22 cellular contexts compared by ENCODE assay signal in genomic region chr9:104080983-104081382, GRCh38.
"Had no signal": no experiment of that assay in that cellular context is flagged by ENCODE, and none has a peak within 500 bp of the region (broad histone marks: within the 10 kb centered on the region; RNA-seq: fewer than 3 reads in every experiment).

No MANE protein-coding gene starts in this region.

- H3K36me3 ChIP-seq: neural progenitor cell, right lobe of liver, thoracic aorta, transverse colon, upper lobe of right lung, uterus had no signal

- H3K9me3 ChIP-seq: right lobe of liver, thoracic aorta, transverse colon, upper lobe of right lung, uterus had no signal

- ATAC-seq: left lobe of liver; mucosa of descending colon; natural killer cell treated with Interleukin-12 subunit alpha and Interleukin-12 subunit beta and Interleukin-15 and Interleukin-18, amount 100 ng/mL, for 72 hours; right lobe of liver; stimulated activated naive B cell treated with anti-CD40 and anti-IgM and Interleukin-4, amounts not matched to agents 10 μg/mL and 1 μg/mL and 100 μg/mL, for 72 hours; upper lobe of right lung had no signal

- H3K4me1 ChIP-seq: neural progenitor cell, parathyroid adenoma, right lobe of liver, upper lobe of right lung, uterus had no signal

- H3K27me3 ChIP-seq: neural progenitor cell, right lobe of liver, transverse colon, upper lobe of right lung, uterus had no signal

- H3K27me3 Mint-ChIP-seq: progenitor cell of endocrine pancreas had no signal

- H3K4me2 ChIP-seq: neural progenitor cell had no signal

- H3K9me3 Mint-ChIP-seq: natural killer cell treated with Interleukin-12 subunit alpha and Interleukin-12 subunit beta and Interleukin-15 and Interleukin-18, amount 100 ng/mL, for 72 hours had no signal

- H3K4me3 Mint-ChIP-seq: memory B cell; mesothelial cell of epicardium; naive B cell; natural killer cell treated with Interleukin-12 subunit alpha and Interleukin-12 subunit beta and Interleukin-15 and Interleukin-18, amount 100 ng/mL, for 72 hours; neural progenitor cell; stimulated activated naive B cell treated with anti-CD40 and anti-IgM and Interleukin-4, amounts not matched to agents 10 μg/mL and 1 μg/mL and 100 μg/mL, for 72 hours; stimulated activated naive CD8-positive, alpha-beta T cell treated with anti-CD3 and anti-CD28 coated beads, Interleukin-15, Interleukin-2, amounts not matched to agents 100 ng/mL and 50 ng/mL, for 24 hours had no signal

- H3K27ac ChIP-seq: neural progenitor cell, parathyroid adenoma, right lobe of liver, thoracic aorta, transverse colon, upper lobe of right lung, uterus had no signal

- H3K27ac Mint-ChIP-seq: memory B cell; mesothelial cell of epicardium; naive B cell; natural killer cell treated with Interleukin-12 subunit alpha and Interleukin-12 subunit beta and Interleukin-15 and Interleukin-18, amount 100 ng/mL, for 72 hours; neural progenitor cell; progenitor cell of endocrine pancreas; stimulated activated naive B cell treated with anti-CD40 and anti-IgM and Interleukin-4, amounts not matched to agents 10 μg/mL and 1 μg/mL and 100 μg/mL, for 72 hours; stimulated activated naive CD8-positive, alpha-beta T cell treated with anti-CD3 and anti-CD28 coated beads, Interleukin-15, Interleukin-2, amounts not matched to agents 100 ng/mL and 50 ng/mL, for 24 hours had no signal

- H2AFZ ChIP-seq: neural progenitor cell, parathyroid adenoma had no signal

- H3K9ac ChIP-seq: neural progenitor cell, parathyroid adenoma had no signal

- H3K4me3 ChIP-seq: lung, mucosa of descending colon, neural progenitor cell, right lobe of liver, thoracic aorta, transverse colon, upper lobe of right lung, uterus had no signal

- H3K36me3 Mint-ChIP-seq: mesothelial cell of epicardium, neural progenitor cell had no signal

- H3K79me2 ChIP-seq: parathyroid adenoma had no signal

- DNase-seq: cortex of kidney; head of caudate nucleus; mucosa of descending colon; naive B cell; right lobe of liver; small intestine; stimulated activated CD4-positive, alpha-beta T cell treated with anti-CD3 and anti-CD28 coated beads, Interleukin-15, amount 100 ng/mL, for 24 hours; stimulated activated CD4-positive, alpha-beta T cell treated with anti-CD3 and anti-CD28 coated beads, Interleukin-2, amount 100 ng/mL, for 48 hours; stimulated activated naive B cell treated with anti-CD40 and anti-IgM and Interleukin-4, amounts not matched to agents 10 μg/mL and 1 μg/mL and 100 μg/mL, for 72 hours; transverse colon; upper lobe of right lung; uterus had no signal
